In genomic region chr18:47558110-47558750, GRCh38 we compare ENCODE assay signal across 17 cellular contexts.
DNase-seq lines count a peak whose midpoint lies in the region; ATAC-seq, FAIRE-seq and TF ChIP-seq lines count a peak whose summit lies in the region.
"Had no signal": no experiment of that assay in that cellular context is flagged by ENCODE, and none has a peak within 500 bp of the region (broad histone marks: within the 10 kb centered on the region; RNA-seq: fewer than 3 reads in every experiment).

No MANE protein-coding gene starts in this region.

- no peak overlapping the region for H3K4me3 Mint-ChIP-seq in CD14-positive monocyte
- H3K4me3 Mint-ChIP-seq: activated naive CD8-positive, alpha-beta T cell treated with anti-CD3 and anti-CD28 coated beads for 36 hours; central memory CD8-positive, alpha-beta T cell; type B pancreatic cell had no signal

- intact Hi-C loops in CD14-positive monocyte (cut with micrococcal nuclease) (loop anchor here in 1 of 2 donors (10.0 kb wide), 1 partner anchor 57 kb away; no protein-coding TSS in a partner anchor), uterus (cut with DNase I; ENCODE audit: low total_unique reads) (no loop called here), testis (cut with DNase I; ENCODE audit: low total_unique reads) (no loop called here)

- H3K4me1 Mint-ChIP-seq in CD14-positive monocyte: no peaks in the 10 kb centered on the region
- H3K4me1 Mint-ChIP-seq: activated naive CD8-positive, alpha-beta T cell treated with anti-CD3 and anti-CD28 coated beads for 36 hours; central memory CD8-positive, alpha-beta T cell had no signal

- no peak overlapping the region for H3K27ac ChIP-seq in uterus
- no peak overlapping the region for H3K27ac ChIP-seq in testis
- H3K27ac ChIP-seq: 22Rv1, prostate gland, SJSA1 had no signal

- H3K9me3 ChIP-seq in uterus: no peaks in the 10 kb centered on the region
- no peaks in the 10 kb centered on the region for H3K9me3 ChIP-seq in testis
- H3K9me3 ChIP-seq: prostate gland, SJSA1 had no signal

- no peak overlapping the region for H3K27ac Mint-ChIP-seq in CD14-positive monocyte
- H3K27ac Mint-ChIP-seq: activated naive CD8-positive, alpha-beta T cell treated with anti-CD3 and anti-CD28 coated beads for 36 hours; type B pancreatic cell had no signal

- WGBS in testis, 2 donors: 54 to 59% methylated on average over 4 of the region's 4 CpGs

- peaks cover 0 to 4% (median 0%) of the 10 kb centered on the region in 7 donors for H3K9me3 Mint-ChIP-seq in CD14-positive monocyte
- H3K9me3 Mint-ChIP-seq: activated naive CD8-positive, alpha-beta T cell treated with anti-CD3 and anti-CD28 coated beads for 36 hours; central memory CD8-positive, alpha-beta T cell; type B pancreatic cell had no signal

- H3K27me3 Mint-ChIP-seq in CD14-positive monocyte (ENCODE audit: low read depth in 3 of 3): peaks cover 2 to 13% (median 12%) of the 10 kb centered on the region in 3 donors

- peak; percentile 93 for ATAC-seq in GM21423 (IDR thresholded peaks at IDR 0.05; ENCODE audit: unreplicated experiment)
- ATAC-seq in HG03378 (IDR thresholded peaks at IDR 0.05; ENCODE audit: unreplicated experiment): peak; percentile 79

- H3K27me3 ChIP-seq in bronchial epithelial cell (ENCODE audit: control insufficient read depth, insufficient read depth, low read length): no peaks in the 10 kb centered on the region
- no peaks in the 10 kb centered on the region for H3K27me3 ChIP-seq in uterus
- H3K27me3 ChIP-seq in testis: no peaks in the 10 kb centered on the region

- TF ChIP-seq CTCF in bronchial epithelial cell (IDR thresholded peaks at IDR 0.05; ENCODE audit: insufficient read depth, low read length, severe bottlenecking): no peak
- TF ChIP-seq CTCF in CD14-positive monocyte (IDR thresholded peaks at IDR 0.05): no peak
- TF ChIP-seq CTCF in uterus (IDR thresholded peaks at IDR 0.05): no peak
- no peak for TF ChIP-seq CTCF in testis (IDR thresholded peaks at IDR 0.05)

- DNase-seq in NCI-H187 treated with DMSO at 0.1 percent for 48 hours (lab: John Stamatoyannopoulos, UW) (peak; percentile 13), NCI-H187 (lab: John Stamatoyannopoulos, UW) (no peak), bronchial epithelial cell (ENCODE audit: low read depth) (no peak), CD14-positive monocyte (ENCODE audit: low spot score) (no peak), uterus (no peak), testis (no peak)
- DNase-seq: activated naive CD8-positive, alpha-beta T cell treated with anti-CD3 and anti-CD28 coated beads for 36 hours; IMR-90; NCI-H774 had no signal

- no peaks in the 10 kb centered on the region for H3K36me3 Mint-ChIP-seq in CD14-positive monocyte
- H3K36me3 Mint-ChIP-seq: activated naive CD8-positive, alpha-beta T cell treated with anti-CD3 and anti-CD28 coated beads for 36 hours; type B pancreatic cell had no signal

- H3K4me1 ChIP-seq in uterus: no peaks in the 10 kb centered on the region
- H3K4me1 ChIP-seq in testis: no peaks in the 10 kb centered on the region
- H3K4me1 ChIP-seq: prostate gland, SJSA1 had no signal

- TF ChIP-seq POLR2A in uterus (IDR thresholded peaks at IDR 0.05) (no peak), testis (IDR thresholded peaks at IDR 0.05) (no peak)

- H3K36me3 ChIP-seq in bronchial epithelial cell (ENCODE audit: control insufficient read depth, insufficient read depth, low read length) (no peaks in the 10 kb centered on the region), uterus (no peaks in the 10 kb centered on the region), testis (ENCODE audit: low read depth, missing control alignments) (no peaks in the 10 kb centered on the region)
- H3K36me3 ChIP-seq: prostate gland, SJSA1 had no signal

- H3K4me3 ChIP-seq in bronchial epithelial cell (ENCODE audit: low read depth, low read length) (no peak overlapping the region), uterus (no peak overlapping the region), testis (no peak overlapping the region)
- H3K4me3 ChIP-seq: prostate gland, SJSA1 had no signal

- peak; percentile 47 for FAIRE-seq in bronchial epithelial cell (lab: Jason Lieb, UNC)
- FAIRE-seq: TTC549 had no signal
